Comparison of ENCODE assay signal across 19 cellular contexts in genomic region chr3:55064164-55064563, GRCh38.
DNase-seq lines count a peak whose midpoint lies in the region; ATAC-seq and TF ChIP-seq lines count a peak whose summit lies in the region.
"Had no signal": no experiment of that assay in that cellular context is flagged by ENCODE, and none has a peak within 500 bp of the region (broad histone marks: within the 10 kb centered on the region; RNA-seq: fewer than 3 reads in every experiment).

No MANE protein-coding gene starts in this region.

- no peak overlapping the region for H3K4me3 ChIP-seq in mesenchymal stem cell (ENCODE audit: insufficient read depth in 1 of 2, low read depth in 1 of 2, low read length in 2 of 2)
- no peak overlapping the region for H3K4me3 ChIP-seq in trophoblast cell (ENCODE audit: low read depth, low read length)
- H3K4me3 ChIP-seq: BLaER1, GM23248 had no signal

- H3K18ac ChIP-seq in mesenchymal stem cell (ENCODE audit: low read depth in 1 of 2, low read length in 2 of 2): no peak overlapping the region
- peak overlapping the region; percentile 60 for H3K18ac ChIP-seq in trophoblast cell (ENCODE audit: low read length)

- H3K9ac ChIP-seq in mesenchymal stem cell (ENCODE audit: low read length) (no peak overlapping the region), trophoblast cell (ENCODE audit: low read length) (no peak overlapping the region)
- H3K9ac ChIP-seq: BLaER1, GM23248 had no signal

- H4K8ac ChIP-seq in mesenchymal stem cell (ENCODE audit: low read length): peak overlapping the region; percentile 20
- H4K8ac ChIP-seq in trophoblast cell (ENCODE audit: low read depth, low read length): peak overlapping the region; percentile 5

- no peaks in the 10 kb centered on the region for H3K36me3 Mint-ChIP-seq in activated naive CD8-positive, alpha-beta T cell treated with anti-CD3 and anti-CD28 coated beads, Interleukin-2, amount 50 U/mL, for 24 hours (ENCODE audit: low read depth)
- H3K36me3 Mint-ChIP-seq in activated naive CD8-positive, alpha-beta T cell treated with anti-CD3 and anti-CD28 coated beads for 36 hours: no peaks in the 10 kb centered on the region
- no peaks in the 10 kb centered on the region for H3K36me3 Mint-ChIP-seq in activated naive CD4-positive, alpha-beta T cell treated with anti-CD3 and anti-CD28 coated beads, Interleukin-2, amount 50 U/mL, for 72 hours
- H3K36me3 Mint-ChIP-seq: CD4-positive, CD25-positive, alpha-beta regulatory T cell; CD8-positive, alpha-beta T cell had no signal

- H3K27ac ChIP-seq in mesenchymal stem cell (ENCODE audit: low read length, poor library complexity, severe bottlenecking) (no peak overlapping the region), trophoblast cell (ENCODE audit: low read depth, low read length) (no peak overlapping the region), foreskin keratinocyte (no peak overlapping the region)
- H3K27ac ChIP-seq: 22Rv1, BLaER1, C4-2B, GM23248 had no signal

- H3K9me3 Mint-ChIP-seq in activated naive CD8-positive, alpha-beta T cell treated with anti-CD3 and anti-CD28 coated beads, Interleukin-2, amount 50 U/mL, for 24 hours: no peaks in the 10 kb centered on the region
- H3K9me3 Mint-ChIP-seq in activated naive CD8-positive, alpha-beta T cell treated with anti-CD3 and anti-CD28 coated beads for 36 hours: no peaks in the 10 kb centered on the region
- peaks cover 0 to 14% of the 10 kb centered on the region in 2 donors for H3K9me3 Mint-ChIP-seq in activated naive CD4-positive, alpha-beta T cell treated with anti-CD3 and anti-CD28 coated beads, Interleukin-2, amount 50 U/mL, for 72 hours
- H3K9me3 Mint-ChIP-seq: CD8-positive, alpha-beta T cell had no signal

- no peaks in the 10 kb centered on the region for H3K4me1 Mint-ChIP-seq in activated naive CD8-positive, alpha-beta T cell treated with anti-CD3 and anti-CD28 coated beads, Interleukin-2, amount 50 U/mL, for 24 hours
- no peaks in the 10 kb centered on the region for H3K4me1 Mint-ChIP-seq in activated naive CD8-positive, alpha-beta T cell treated with anti-CD3 and anti-CD28 coated beads for 36 hours
- H3K4me1 Mint-ChIP-seq: B cell; CD4-positive, CD25-positive, alpha-beta regulatory T cell had no signal

- H2BK12ac ChIP-seq in mesenchymal stem cell (ENCODE audit: low read length in 2 of 2): peak overlapping the region in 1 of 2 experiments; percentile 12
- peak overlapping the region; percentile 85 for H2BK12ac ChIP-seq in trophoblast cell (ENCODE audit: low read length)

- WGBS in mesenchymal stem cell: 77% methylated on average over 1 of the region's 2 CpGs
- no CpG with 5 or more reads among the region's 2 CpGs for WGBS in trophoblast cell (ENCODE audit: extremely low coverage, insufficient coverage, insufficient read length)

- no peaks in the 10 kb centered on the region for H3K9me3 ChIP-seq in mesenchymal stem cell (ENCODE audit: control insufficient read depth, low read length)
- H3K9me3 ChIP-seq in trophoblast cell (ENCODE audit: insufficient read depth, low read depth, low read length): no peaks in the 10 kb centered on the region
- H3K9me3 ChIP-seq: BLaER1, Caco-2 had no signal

- no peak overlapping the region for H2BK5ac ChIP-seq in mesenchymal stem cell (ENCODE audit: low read depth, low read length, poor library complexity, severe bottlenecking)
- H2BK5ac ChIP-seq in trophoblast cell (ENCODE audit: low read depth, low read length, poor library complexity): peak overlapping the region; percentile 5

- H3K79me1 ChIP-seq in mesenchymal stem cell (replicated peaks; ENCODE audit: low read length, poor library complexity, severe bottlenecking) (no peaks in the 10 kb centered on the region), trophoblast cell (ENCODE audit: low read length) (peaks cover 31% of the 10 kb centered on the region)

- ATAC-seq in activated naive CD8-positive, alpha-beta T cell treated with anti-CD3 and anti-CD28 coated beads, Interleukin-2, amount 50 U/mL, for 24 hours: peak; percentile 33
- ATAC-seq in foreskin keratinocyte: no peak
- ATAC-seq in activated naive CD4-positive, alpha-beta T cell treated with anti-CD3 and anti-CD28 coated beads, Interleukin-2, amount 50 U/mL, for 72 hours: no peak
- ATAC-seq: CD8-positive, alpha-beta T cell had no signal

- H3K4me1 ChIP-seq in mesenchymal stem cell (ENCODE audit: control insufficient read depth, insufficient read depth, low read depth, low read length) (peaks cover 5% of the 10 kb centered on the region), trophoblast cell (ENCODE audit: control insufficient read depth in 1 of 2, insufficient read depth in 2 of 2, low read length in 2 of 2) (peaks cover 11 to 21% of the 10 kb centered on the region in 2 experiments), foreskin keratinocyte (peaks cover 11% of the 10 kb centered on the region)
- H3K4me1 ChIP-seq: BLaER1, Caco-2 had no signal

- TF ChIP-seq CTCF in foreskin keratinocyte (conservative IDR thresholded peaks at IDR 0.05): no peak

- H3K27me3 ChIP-seq in mesenchymal stem cell (ENCODE audit: control insufficient read depth in 1 of 2, insufficient read depth in 1 of 2, low read length in 2 of 2) (no peaks in the 10 kb centered on the region), trophoblast cell (ENCODE audit: insufficient read depth, low read length) (no peaks in the 10 kb centered on the region), foreskin keratinocyte (no peaks in the 10 kb centered on the region)
- H3K27me3 ChIP-seq: BLaER1 had no signal

- no peaks in the 10 kb centered on the region for H3K36me3 ChIP-seq in mesenchymal stem cell (ENCODE audit: control insufficient read depth in 1 of 2, insufficient read depth in 2 of 2, low read depth in 1 of 2, low read length in 2 of 2)
- no peaks in the 10 kb centered on the region for H3K36me3 ChIP-seq in trophoblast cell (ENCODE audit: control insufficient read depth in 1 of 2, insufficient read depth in 2 of 2, low read length in 2 of 2)
- H3K36me3 ChIP-seq: BLaER1 had no signal

- H3K27ac Mint-ChIP-seq in activated naive CD8-positive, alpha-beta T cell treated with anti-CD3 and anti-CD28 coated beads, Interleukin-2, amount 50 U/mL, for 24 hours: no peak overlapping the region
- H3K27ac Mint-ChIP-seq in activated naive CD8-positive, alpha-beta T cell treated with anti-CD3 and anti-CD28 coated beads for 36 hours: no peak overlapping the region
- no peak overlapping the region for H3K27ac Mint-ChIP-seq in activated naive CD4-positive, alpha-beta T cell treated with anti-CD3 and anti-CD28 coated beads, Interleukin-2, amount 50 U/mL, for 72 hours
- H3K27ac Mint-ChIP-seq: B cell; CD4-positive, CD25-positive, alpha-beta regulatory T cell; CD8-positive, alpha-beta T cell had no signal

- H2BK120ac ChIP-seq in mesenchymal stem cell (ENCODE audit: low read depth, low read length): no peak overlapping the region
- H2BK120ac ChIP-seq in trophoblast cell (ENCODE audit: insufficient read depth, low read length, poor library complexity): peak overlapping the region; percentile 66

- no peak overlapping the region for H4K12ac ChIP-seq in trophoblast cell (ENCODE audit: low read depth, low read length)

- H2AK5ac ChIP-seq in mesenchymal stem cell (ENCODE audit: low read length, severe bottlenecking): no peak overlapping the region
- H2AK5ac ChIP-seq in trophoblast cell (ENCODE audit: low read length): peak overlapping the region; percentile 33

- no peaks in the 10 kb centered on the region for H3K27me3 Mint-ChIP-seq in activated naive CD8-positive, alpha-beta T cell treated with anti-CD3 and anti-CD28 coated beads, Interleukin-2, amount 50 U/mL, for 24 hours
- no peaks in the 10 kb centered on the region for H3K27me3 Mint-ChIP-seq in activated naive CD8-positive, alpha-beta T cell treated with anti-CD3 and anti-CD28 coated beads for 36 hours
- H3K27me3 Mint-ChIP-seq: B cell had no signal

- H3K4me3 Mint-ChIP-seq in activated naive CD8-positive, alpha-beta T cell treated with anti-CD3 and anti-CD28 coated beads, Interleukin-2, amount 50 U/mL, for 24 hours: no peak overlapping the region
- H3K4me3 Mint-ChIP-seq in activated naive CD8-positive, alpha-beta T cell treated with anti-CD3 and anti-CD28 coated beads for 36 hours: no peak overlapping the region
- H3K4me3 Mint-ChIP-seq: B cell; CD4-positive, CD25-positive, alpha-beta regulatory T cell; CD8-positive, alpha-beta T cell had no signal

- H3K14ac ChIP-seq in mesenchymal stem cell (ENCODE audit: low read length in 2 of 2) (no peak overlapping the region), trophoblast cell (ENCODE audit: low read length) (peak overlapping the region; percentile 32)

- H2AFZ ChIP-seq in mesenchymal stem cell (ENCODE audit: low read depth, low read length): no peak overlapping the region
- H2AFZ ChIP-seq in trophoblast cell (ENCODE audit: insufficient read depth, low read length, poor library complexity): no peak overlapping the region
- H2AFZ ChIP-seq: GM23248 had no signal

- H3K4me2 ChIP-seq in mesenchymal stem cell (ENCODE audit: low read length, poor library complexity, severe bottlenecking) (no peak overlapping the region), trophoblast cell (ENCODE audit: low read length) (no peak overlapping the region)
- H3K4me2 ChIP-seq: BLaER1 had no signal

- peak overlapping the region in 1 of 2 experiments; percentile 28 for H3K4ac ChIP-seq in mesenchymal stem cell (ENCODE audit: low read depth in 1 of 2, low read length in 2 of 2)
- H3K4ac ChIP-seq in trophoblast cell (ENCODE audit: low read depth, low read length): peak overlapping the region; percentile 2

- H3K23ac ChIP-seq in mesenchymal stem cell (ENCODE audit: low read length in 2 of 2): no peak overlapping the region
- no peak overlapping the region for H3K23ac ChIP-seq in trophoblast cell (ENCODE audit: low read length)

- DNase-seq in activated naive CD8-positive, alpha-beta T cell treated with anti-CD3 and anti-CD28 coated beads, Interleukin-2, amount 50 U/mL, for 24 hours: no peak
- no peak for DNase-seq in activated naive CD8-positive, alpha-beta T cell treated with anti-CD3 and anti-CD28 coated beads for 36 hours
- peak; percentile 3 for DNase-seq in NCI-H69 (lab: John Stamatoyannopoulos, UW)
- no peak for DNase-seq in mesenchymal stem cell
- DNase-seq in trophoblast cell: no peak
- DNase-seq in NCI-H510A treated with DMSO at 0.1 percent for 48 hours (lab: John Stamatoyannopoulos, UW): no peak
- DNase-seq in foreskin keratinocyte: no peak
- DNase-seq in activated naive CD4-positive, alpha-beta T cell treated with anti-CD3 and anti-CD28 coated beads, Interleukin-2, amount 50 U/mL, for 72 hours (ENCODE audit: low spot score in 2 of 2): no peak
- DNase-seq: Caco-2; CD4-positive, CD25-positive, alpha-beta regulatory T cell; CD8-positive, alpha-beta T cell; DMS153; DND-41; GM23248; HCEC 1CT had no signal

- H3K79me2 ChIP-seq in trophoblast cell (ENCODE audit: control insufficient read depth, insufficient read depth, low read length, poor library complexity): peaks cover 2% of the 10 kb centered on the region

- no peak overlapping the region for H2BK15ac ChIP-seq in mesenchymal stem cell (ENCODE audit: low read depth, poor library complexity, severe bottlenecking)

- H4K91ac ChIP-seq in mesenchymal stem cell (ENCODE audit: low read length) (peak overlapping the region; percentile 58), trophoblast cell (ENCODE audit: low read depth, low read length) (peak overlapping the region; percentile 80)
